8 cellular contexts compared by ENCODE assay signal in genomic region chr19:34733826-34734600, GRCh38. TPM values are rescaled to one million over a fixed set of nuclear protein-coding genes. Genes with fewer than 3 reads are reported as not detected.
DNase-seq lines count a peak whose midpoint lies in the region; ATAC-seq and TF ChIP-seq lines count a peak whose summit lies in the region.

ZNF181 (plus strand) TSS chr19:34734243; CDS start chr19:34735038, 795 bp downstream.

- peak within 1 kb of the TSS; percentile 48 for H3K4me3 ChIP-seq in colonic mucosa

- H3K9me3 ChIP-seq in colonic mucosa: no peaks in the 10 kb centered on the region

- no peak for TF ChIP-seq CTCF in colonic mucosa (IDR thresholded peaks at IDR 0.05)

- ATAC-seq in HG03432 (IDR thresholded peaks at IDR 0.05; ENCODE audit: unreplicated experiment): peak; percentile 80

- H3K36me3 ChIP-seq in colonic mucosa: no peaks in the 10 kb centered on the region

- H3K4me1 ChIP-seq in colonic mucosa: no peaks in the 10 kb centered on the region

- DNase-seq in Ammon's horn (ENCODE audit: low spot score): peak; percentile 94
- peak; percentile 82 for DNase-seq in NCI-H460 (ENCODE audit: extremely low read depth, low read depth)
- DNase-seq in activated CD4-positive, alpha-beta T cell treated with anti-CD3 and anti-CD28 coated beads for 4 hours: peak; percentile 81
- DNase-seq in colonic mucosa: peak; percentile 92
- peak; percentile 97 for DNase-seq in left kidney (ENCODE audit: low read depth, low spot score)
- peak; percentile 83 for DNase-seq in stimulated activated CD4-positive, alpha-beta T cell treated with anti-CD3 and anti-CD28 coated beads, Interleukin-1b, Interleukin-23, amount 100 ng/mL, for 48 hours

- H3K27me3 ChIP-seq in colonic mucosa: no peaks in the 10 kb centered on the region

- peak; percentile 79 for TF ChIP-seq POLR2A in GM19193 (IDR thresholded peaks at IDR 0.05; ENCODE audit: extremely low read depth, insufficient read depth, insufficient read length)

- H3K9ac ChIP-seq in colonic mucosa (ENCODE audit: low read depth in 2 of 2, low read length in 2 of 2): peak within 1 kb of the TSS; percentile 82 to 84

- intact Hi-C loops in colonic mucosa (cut with DNase I): loop anchor here (2.0 to 5.0 kb wide), 2 partner anchors 39 to 57 kb away; partner anchors contain the start of genes SCGB2B2, ZNF302 and ZNF599

- peak within 1 kb of the TSS; percentile 86 for H3K27ac ChIP-seq in colonic mucosa

RNA-seq across cellular contexts. Expression of gene ZNF181, which starts in this region (rescaled TPM):
- total RNA-seq in NCI-H460 (2014; rRNA removed; shearing (Covaris generic)): 12.6 and 14.7 TPM in 2 replicates
- 8.8 and 9.5 TPM in 2 replicates for polyA plus RNA-seq in NCI-H460 (2014; cell fraction: nucleus; rRNA removed)
- total RNA-seq in colonic mucosa: 1 to 10 TPM; 6.2 to 7.2 TPM

Comparison
In these comparisons a context has a peak if more than half of its experiments do, and no peak if none do; other contexts are left out.
1. Peak in every context shown above with its lines: DNase-seq, ATAC-seq, H3K4me3 ChIP-seq and H3K27ac ChIP-seq.